Comparison of ENCODE assay signal across 15 cellular contexts in genomic region chr4:39124885-39125599, GRCh38. TPM values are rescaled to one million over a fixed set of nuclear protein-coding genes. Genes with fewer than 3 reads are reported as not detected.
DNase-seq lines count a peak whose midpoint lies in the region; ATAC-seq and TF ChIP-seq lines count a peak whose summit lies in the region.
"Had no signal": no experiment of that assay in that cellular context is flagged by ENCODE, and none has a peak within 500 bp of the region (broad histone marks: within the 10 kb centered on the region; RNA-seq: fewer than 3 reads in every experiment).

No MANE protein-coding gene starts in this region.

- H3K36me3 ChIP-seq in neural progenitor cell, result no peaks in the 10 kb centered on the region
- peaks cover 0 to 5% (median 0%) of the 10 kb centered on the region in 4 donors for H3K36me3 ChIP-seq in stomach
- no peaks in the 10 kb centered on the region for H3K36me3 ChIP-seq in gastrocnemius medialis
- H3K36me3 ChIP-seq: neutrophil had no signal

- peaks cover 3 to 10% of the 10 kb centered on the region in 2 donors for H3K36me3 Mint-ChIP-seq in activated T-cell treated with anti-CD3 and anti-CD28 coated beads, Interleukin-2, amount 50 U/mL, for 72 hours (ENCODE audit: insufficient read depth in 2 of 2)
- peaks cover 30% of the 10 kb centered on the region for H3K36me3 Mint-ChIP-seq in activated T-cell treated with anti-CD3 and anti-CD28 coated beads, Interleukin-2, amount 50 U/mL, for 24 hours (ENCODE audit: low read depth)
- H3K36me3 Mint-ChIP-seq in neural progenitor cell, result peaks cover 21% of the 10 kb centered on the region

- no peaks in the 10 kb centered on the region for H4K20me1 ChIP-seq in neural progenitor cell (ENCODE audit: low read depth)

- H3K4me3 ChIP-seq in neural progenitor cell, result no peak overlapping the region
- H3K4me3 ChIP-seq in stomach, result no peak overlapping the region
- no peak overlapping the region for H3K4me3 ChIP-seq in gastrocnemius medialis
- H3K4me3 ChIP-seq: gastroesophageal sphincter, spleen had no signal

- H3K4me3 Mint-ChIP-seq in activated T-cell treated with anti-CD3 and anti-CD28 coated beads, Interleukin-2, amount 50 U/mL, for 72 hours, result no peak overlapping the region
- no peak overlapping the region for H3K4me3 Mint-ChIP-seq in activated T-cell treated with anti-CD3 and anti-CD28 coated beads, Interleukin-2, amount 50 U/mL, for 24 hours
- no peak overlapping the region for H3K4me3 Mint-ChIP-seq in neural progenitor cell
- H3K4me3 Mint-ChIP-seq: activated CD8-positive, alpha-beta T cell treated with anti-CD3 and anti-CD28 coated beads, Interleukin-2, amount 10 ng/mL, durations not matched to agents 7 days and 5 days had no signal

- H2AFZ ChIP-seq in neural progenitor cell (replicated peaks), result no peak overlapping the region

- TF ChIP-seq CTCF in neural progenitor cell (IDR thresholded peaks at IDR 0.05) (no peak), stomach (IDR thresholded peaks at IDR 0.05) (no peak), gastrocnemius medialis (IDR thresholded peaks at IDR 0.05 in 4 of 5, conservative IDR thresholded peaks at IDR 0.05 in 1 of 5) (no peak)

- intact Hi-C loops in stomach (cut with DNase I; ENCODE audit: low total_unique reads) (no loop called here), gastrocnemius medialis (cut with DNase I; ENCODE audit: low total_unique reads) (no loop called here)

- WGBS in stomach, 5 donors, result 91 to 95% (median 95%) methylated on average over 9 of the region's 9 CpGs

- H3K79me2 ChIP-seq in neural progenitor cell (ENCODE audit: low read depth), result no peaks in the 10 kb centered on the region

- H3K4me1 ChIP-seq in neural progenitor cell, result no peaks in the 10 kb centered on the region
- no peaks in the 10 kb centered on the region for H3K4me1 ChIP-seq in stomach
- no peaks in the 10 kb centered on the region for H3K4me1 ChIP-seq in gastrocnemius medialis
- H3K4me1 ChIP-seq: gastroesophageal sphincter, spleen had no signal

- H3K27ac Mint-ChIP-seq in activated T-cell treated with anti-CD3 and anti-CD28 coated beads, Interleukin-2, amount 50 U/mL, for 72 hours, result peak overlapping the region; percentile 48
- no peak overlapping the region for H3K27ac Mint-ChIP-seq in activated T-cell treated with anti-CD3 and anti-CD28 coated beads, Interleukin-2, amount 50 U/mL, for 24 hours
- H3K27ac Mint-ChIP-seq in neural progenitor cell, result no peak overlapping the region
- H3K27ac Mint-ChIP-seq: activated CD8-positive, alpha-beta T cell treated with anti-CD3 and anti-CD28 coated beads, Interleukin-2, amount 10 ng/mL, durations not matched to agents 7 days and 5 days had no signal

- ATAC-seq in activated T-cell treated with anti-CD3 and anti-CD28 coated beads, Interleukin-2, amount 50 U/mL, for 72 hours (replicated peaks in 1 of 2), result no peak
- ATAC-seq in HG02678 (IDR thresholded peaks at IDR 0.05; ENCODE audit: unreplicated experiment), result peak; percentile 82
- ATAC-seq in HG03442 (IDR thresholded peaks at IDR 0.05; ENCODE audit: unreplicated experiment), result peak; percentile 43
- ATAC-seq in gastrocnemius medialis, result no peak
- ATAC-seq: activated CD8-positive, alpha-beta T cell treated with anti-CD3 and anti-CD28 coated beads, Interleukin-2, amount 10 ng/mL, durations not matched to agents 7 days and 5 days; gastroesophageal sphincter; left cardiac atrium had no signal

- H3K9me3 Mint-ChIP-seq in activated T-cell treated with anti-CD3 and anti-CD28 coated beads, Interleukin-2, amount 50 U/mL, for 72 hours, result no peaks in the 10 kb centered on the region
- H3K9me3 Mint-ChIP-seq in activated T-cell treated with anti-CD3 and anti-CD28 coated beads, Interleukin-2, amount 50 U/mL, for 24 hours, result no peaks in the 10 kb centered on the region
- peaks cover 10% of the 10 kb centered on the region for H3K9me3 Mint-ChIP-seq in neural progenitor cell

- no peak for TF ChIP-seq EP300 in stomach (IDR thresholded peaks at IDR 0.05)

- DNase-seq in activated T-cell treated with anti-CD3 and anti-CD28 coated beads, Interleukin-2, amount 50 U/mL, for 72 hours, result no peak
- DNase-seq in activated T-cell treated with anti-CD3 and anti-CD28 coated beads, Interleukin-2, amount 50 U/mL, for 24 hours, result no peak
- DNase-seq in neural progenitor cell (ENCODE audit: low spot score) (no peak), NCI-H2107 treated with DMSO at 0.1 percent for 48 hours (lab: John Stamatoyannopoulos, UW; ENCODE audit: unreplicated experiment) (no peak), stomach (no peak), gastrocnemius medialis (no peak)
- DNase-seq: activated CD8-positive, alpha-beta T cell treated with anti-CD3 and anti-CD28 coated beads, Interleukin-2, amount 10 ng/mL, durations not matched to agents 7 days and 5 days; left cardiac atrium; NCI-H1105 treated with DMSO at 0.1 percent for 48 hours; NK-92 treated with Interleukin-12 subunit alpha and Interleukin-12 subunit beta, amount 100 ng/mL, for 24 hours; spleen had no signal

- H3F3A ChIP-seq in neural progenitor cell (ENCODE audit: low read depth), result no peaks in the 10 kb centered on the region

- H3K4me1 Mint-ChIP-seq in activated T-cell treated with anti-CD3 and anti-CD28 coated beads, Interleukin-2, amount 50 U/mL, for 72 hours (ENCODE audit: low read depth), result no peaks in the 10 kb centered on the region
- H3K4me1 Mint-ChIP-seq in activated T-cell treated with anti-CD3 and anti-CD28 coated beads, Interleukin-2, amount 50 U/mL, for 24 hours (ENCODE audit: low read depth), result no peaks in the 10 kb centered on the region
- H3K4me1 Mint-ChIP-seq in neural progenitor cell, result peaks cover 3% of the 10 kb centered on the region

- no peak overlapping the region for H3K9ac ChIP-seq in neural progenitor cell

- H3K9me3 ChIP-seq in neural progenitor cell (ENCODE audit: low read depth), result no peaks in the 10 kb centered on the region
- H3K9me3 ChIP-seq in stomach, result no peaks in the 10 kb centered on the region
- H3K9me3 ChIP-seq in gastrocnemius medialis, result no peaks in the 10 kb centered on the region
- H3K9me3 ChIP-seq: gastroesophageal sphincter, neutrophil had no signal

- H3K27ac ChIP-seq in neural progenitor cell, result no peak overlapping the region
- no peak overlapping the region for H3K27ac ChIP-seq in stomach
- no peak overlapping the region for H3K27ac ChIP-seq in gastrocnemius medialis
- H3K27ac ChIP-seq: gastroesophageal sphincter, neutrophil, spleen had no signal

- no peaks in the 10 kb centered on the region for H3K27me3 Mint-ChIP-seq in activated T-cell treated with anti-CD3 and anti-CD28 coated beads, Interleukin-2, amount 50 U/mL, for 72 hours (ENCODE audit: low read depth)
- H3K27me3 Mint-ChIP-seq in activated T-cell treated with anti-CD3 and anti-CD28 coated beads, Interleukin-2, amount 50 U/mL, for 24 hours, result no peaks in the 10 kb centered on the region
- H3K27me3 Mint-ChIP-seq in neural progenitor cell (ENCODE audit: insufficient read depth, low read depth), result no peaks in the 10 kb centered on the region

- H3K4me2 ChIP-seq in neural progenitor cell, result no peak overlapping the region

- in situ Hi-C loops in gastrocnemius medialis (cut with MboI; ENCODE audit: low sequenced_read_pairs in 4 of 4), result loop anchor here in 1 of 4 donors (25.0 kb wide), 1 partner anchor 363 kb away; no protein-coding TSS in a partner anchor

- TF ChIP-seq POLR2A in stomach (IDR thresholded peaks at IDR 0.05) (no peak), gastrocnemius medialis (IDR thresholded peaks at IDR 0.05) (no peak)

- no peaks in the 10 kb centered on the region for H3K27me3 ChIP-seq in neural progenitor cell
- no peaks in the 10 kb centered on the region for H3K27me3 ChIP-seq in stomach
- no peaks in the 10 kb centered on the region for H3K27me3 ChIP-seq in gastrocnemius medialis
- H3K27me3 ChIP-seq: gastroesophageal sphincter, neutrophil, spleen had no signal

RNA-seq across cellular contexts. Expression of gene WDR19, which starts 57.3 kb away (rescaled TPM):
- 10 to 100 TPM; 13.1 to 14.2 TPM for total RNA-seq in activated T-cell treated with anti-CD3 and anti-CD28 coated beads, Interleukin-2, amount 50 U/mL, for 72 hours
- total RNA-seq in neural progenitor cell (ENCODE audit: low replicate concordance) (56.4 and 86.3 TPM in 2 replicates), stomach (100 to 1,000 TPM in 1 of 5 donors, 10 to 100 TPM in 3, 1 to 10 TPM in 1; 2.3 to 103 (median 55.5) TPM), gastrocnemius medialis (10 to 100 TPM in 2 of 4 donors, 1 to 10 TPM in 2; 6.1 to 16.2 (median 9.6) TPM)
- 10 to 100 TPM; 12.0 to 35.8 (median 14.5) TPM for polyA plus RNA-seq in stomach

Comparison
In these comparisons a context has a peak if more than half of its experiments do, and no peak if none do; other contexts are left out.
1. ATAC-seq: peak in HG02678 (single experiment) and HG03442 (single experiment); none in activated T-cell treated with anti-CD3 and anti-CD28 coated beads, Interleukin-2, amount 50 U/mL, for 72 hours (0 of 2) and gastrocnemius medialis (0 of 2).